Comparison of ENCODE assay signal across 11 cellular contexts in the genomic region with DNA sequence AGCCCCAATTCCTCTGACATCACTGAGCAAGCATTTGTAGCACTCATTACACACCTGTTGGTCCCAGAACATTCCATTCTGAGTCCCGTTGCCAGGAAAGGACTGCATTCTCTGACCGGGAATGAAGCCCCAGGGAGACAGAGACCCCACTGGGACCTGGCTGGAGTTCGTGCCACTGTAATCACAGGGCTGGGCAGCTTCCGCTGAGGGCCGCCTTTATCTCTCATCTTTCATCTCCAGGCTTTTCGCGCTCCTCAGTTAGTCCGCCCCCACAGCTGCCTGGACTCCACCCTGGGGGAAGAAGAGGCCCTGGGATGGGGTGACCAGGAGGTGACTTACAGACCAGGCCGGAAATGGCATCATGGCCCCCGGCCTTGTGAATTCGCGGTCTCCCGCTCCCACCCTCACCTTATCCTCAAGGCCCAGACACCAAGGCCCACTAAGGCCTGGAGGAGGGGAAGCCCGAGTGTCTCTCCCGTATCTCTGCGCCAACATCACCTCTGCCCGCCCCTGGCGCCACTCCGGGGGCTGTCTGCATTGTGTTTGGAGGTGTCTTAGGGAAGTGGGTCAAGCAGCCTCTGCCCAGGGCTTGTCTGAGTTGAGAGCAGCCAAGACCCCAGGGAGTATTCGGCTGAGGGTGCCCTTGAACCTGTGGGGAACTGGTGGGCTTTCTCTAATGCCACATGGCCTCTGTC.
A peak's percentile ranks its signal among the peaks of the same experiment; 100 is the strongest.
DNase-seq lines count a peak whose midpoint lies in the region; ATAC-seq and TF ChIP-seq lines count a peak whose summit lies in the region.
"Had no signal": no experiment of that assay in that cellular context is flagged by ENCODE, and none has a peak within 500 bp of the region (broad histone marks: within the 10 kb centered on the region; RNA-seq: fewer than 3 reads in every experiment).

No MANE protein-coding gene starts in this region.

- H3K36me3 ChIP-seq in HCT116 (ENCODE audit: control insufficient read depth in 1 of 2, insufficient read depth in 2 of 2, low read length in 2 of 2) (no peaks in the 10 kb centered on the region), RWPE2 (ENCODE audit: low read depth) (no peaks in the 10 kb centered on the region), fibroblast of lung (ENCODE audit: control insufficient read depth, insufficient read depth, low read length) (no peaks in the 10 kb centered on the region), osteoblast (ENCODE audit: insufficient read depth, low read length) (no peaks in the 10 kb centered on the region)

- CTCF ChIA-PET in HCT116 (lab: Charles Lee) (no interaction called here), GM10248 (lab: Yijun Ruan, JAX) (interaction anchor here (1.4 kb wide), 1 partner anchor 17 kb away, joined by 3 read pairs; no protein-coding TSS in a partner anchor)

- H3K9me2 ChIP-seq in HCT116 (ENCODE audit: insufficient read depth): no peaks in the 10 kb centered on the region

- H3K27ac ChIP-seq in HCT116 (ENCODE audit: low read depth, low read length): peak overlapping the region; percentile 23
- peak overlapping the region; percentile 100 for H3K27ac ChIP-seq in RWPE2 (ENCODE audit: poor library complexity, severe bottlenecking)
- no peak overlapping the region for H3K27ac ChIP-seq in fibroblast of lung (ENCODE audit: insufficient read depth, low read length)
- no peak overlapping the region for H3K27ac ChIP-seq in osteoblast (ENCODE audit: low read depth, low read length)
- H3K27ac ChIP-seq: KMS-11 had no signal

- RAD21 ChIA-PET in HCT116 (lab: Charles Lee; ENCODE audit: low non-redundant PET in 1 of 2, low total read pairs in 2 of 2, uncharacterized antibody in 2 of 2, unreplicated experiment in 2 of 2): no interaction called here

- no peaks in the 10 kb centered on the region for H3K27me3 ChIP-seq in HCT116 (ENCODE audit: insufficient read depth, low read length)
- no peaks in the 10 kb centered on the region for H3K27me3 ChIP-seq in RWPE2 (ENCODE audit: insufficient read depth, poor library complexity, severe bottlenecking)
- no peaks in the 10 kb centered on the region for H3K27me3 ChIP-seq in fibroblast of lung (ENCODE audit: control insufficient read depth, insufficient read depth, low read length)
- peaks cover 2% of the 10 kb centered on the region for H3K27me3 ChIP-seq in osteoblast (ENCODE audit: insufficient read depth, low read length)

- H3K4me2 ChIP-seq in HCT116 (ENCODE audit: low read length) (peak overlapping the region; percentile 47), fibroblast of lung (ENCODE audit: extremely low read depth, insufficient read depth, low read length) (no peak overlapping the region), osteoblast (ENCODE audit: insufficient read depth, low read length) (no peak overlapping the region)
- H3K4me2 ChIP-seq: KMS-11 had no signal

- no peaks in the 10 kb centered on the region for H3K79me2 ChIP-seq in HCT116 (ENCODE audit: insufficient read depth, low read length)
- no peaks in the 10 kb centered on the region for H3K79me2 ChIP-seq in fibroblast of lung (ENCODE audit: control insufficient read depth, insufficient read depth, low read length)
- H3K79me2 ChIP-seq in osteoblast (ENCODE audit: insufficient read depth, low read length): no peaks in the 10 kb centered on the region

- DNase-seq in HCT116 (ENCODE audit: low read depth, low spot score) (peak; percentile 69), RWPE2 (ENCODE audit: low spot score) (peak; percentile 85), fibroblast of lung (ENCODE audit: low read depth in 2 of 2) (peak; percentile 7 to 36), osteoblast (ENCODE audit: insufficient read length, low spot score, missing footprints) (peak; percentile 34), pons (ENCODE audit: low spot score) (no peak), AG08396 (ENCODE audit: low spot score) (no peak), GM10248 (ENCODE audit: extremely low spot score) (no peak), NCI-H2107 (lab: John Stamatoyannopoulos, UW) (no peak)
- DNase-seq: activated CD8-positive, alpha-beta memory T cell treated with anti-CD3 and anti-CD28 coated beads for 24 hours; naive thymus-derived CD4-positive, alpha-beta T cell had no signal

- POLR2A ChIA-PET in HCT116 (lab: Charles Lee) (interaction anchor here (1.1 to 1.4 kb wide), 3 partner anchors 10 to 16 kb away, joined by 3 to 5 read pairs (median 5); no protein-coding TSS in a partner anchor), GM10248 (lab: Yijun Ruan, JAX) (no interaction called here)

- TF ChIP-seq CTCF in HCT116 (IDR thresholded peaks at IDR 0.05 in 2 of 3, conservative IDR thresholded peaks at IDR 0.05 in 1 of 3; ENCODE audit: borderline replicate concordance in 1 of 3, insufficient read depth in 1 of 3, low read depth in 2 of 3, low read length in 2 of 3) (no peak), RWPE2 (IDR thresholded peaks at IDR 0.05; ENCODE audit: poor library complexity, severe bottlenecking) (no peak), fibroblast of lung (conservative IDR thresholded peaks at IDR 0.05 in 1 of 2, IDR thresholded peaks at IDR 0.05 in 1 of 2; ENCODE audit: low read depth in 1 of 2, low read length in 2 of 2) (no peak), osteoblast (IDR thresholded peaks at IDR 0.05; ENCODE audit: extremely low read depth, low read depth, low read length) (no peak), GM10248 (IDR thresholded peaks at IDR 0.05; ENCODE audit: control extremely low read depth, extremely low read depth, low read depth, missing control alignments) (no peak)

- BruUV-seq in HCT116 (replicated peaks; lab: Mats Ljungman, UMichigan): TSS peak; percentile 92

- intact Hi-C loops in HCT116 (cut with micrococcal nuclease): no loop called here

- H3K9me3 ChIP-seq in HCT116 (ENCODE audit: control insufficient read depth in 1 of 2, insufficient read depth in 1 of 2, low read depth in 1 of 2, low read length in 2 of 2) (no peaks in the 10 kb centered on the region), RWPE2 (ENCODE audit: severe bottlenecking) (no peaks in the 10 kb centered on the region), fibroblast of lung (ENCODE audit: control insufficient read depth, insufficient read depth, low read depth, low read length) (no peaks in the 10 kb centered on the region), osteoblast (ENCODE audit: low read depth, low read length) (no peaks in the 10 kb centered on the region)

- ATAC-seq in HCT116: peak; percentile 79
- peak; percentile 92 for ATAC-seq in RWPE2 (ENCODE audit: low read depth)
- ATAC-seq: naive thymus-derived CD4-positive, alpha-beta T cell had no signal

- H4K20me1 ChIP-seq in HCT116 (ENCODE audit: insufficient read depth) (no peaks in the 10 kb centered on the region), fibroblast of lung (ENCODE audit: control insufficient read depth, extremely low read depth, insufficient read depth, low read length) (no peaks in the 10 kb centered on the region), osteoblast (ENCODE audit: insufficient read depth, low read length) (no peaks in the 10 kb centered on the region)

- H3K9ac ChIP-seq in HCT116 (ENCODE audit: low read length): peak overlapping the region; percentile 49
- no peak overlapping the region for H3K9ac ChIP-seq in fibroblast of lung (ENCODE audit: insufficient read depth, low read length)
- H3K9ac ChIP-seq: KMS-11 had no signal

- H3K4me3 ChIP-seq in HCT116 (replicated peaks in 1 of 2; ENCODE audit: low read depth in 1 of 2, low read length in 2 of 2) (no peak overlapping the region), RWPE2 (ENCODE audit: severe bottlenecking) (no peak overlapping the region), fibroblast of lung (replicated peaks in 1 of 4; ENCODE audit: control extremely low read depth in 1 of 4, insufficient read depth in 1 of 4, low read depth in 3 of 4, low read length in 4 of 4) (no peak overlapping the region), osteoblast (ENCODE audit: insufficient read depth, low read length) (no peak overlapping the region)

- no peak for TF ChIP-seq POLR2A in HCT116 (IDR thresholded peaks at IDR 0.05; ENCODE audit: borderline replicate concordance, extremely low read depth, insufficient read depth, insufficient read length)

- H3K4me1 ChIP-seq in HCT116 (ENCODE audit: control insufficient read depth in 1 of 2, insufficient read depth in 2 of 2, low read length in 2 of 2) (peaks cover 15 to 72% of the 10 kb centered on the region in 2 experiments), RWPE2 (ENCODE audit: insufficient read depth, poor library complexity, severe bottlenecking) (peaks cover 18% of the 10 kb centered on the region), fibroblast of lung (ENCODE audit: control insufficient read depth, extremely low read depth, insufficient read depth, low read length) (no peaks in the 10 kb centered on the region), osteoblast (ENCODE audit: insufficient read depth, low read length) (no peaks in the 10 kb centered on the region)

- no peak for TF ChIP-seq RAD21 in HCT116 (IDR thresholded peaks at IDR 0.05; ENCODE audit: low read depth)

- no peak overlapping the region for H2AFZ ChIP-seq in HCT116 (ENCODE audit: low read depth, low read length, poor library complexity, severe bottlenecking)
- no peak overlapping the region for H2AFZ ChIP-seq in fibroblast of lung (ENCODE audit: low read length)
- no peak overlapping the region for H2AFZ ChIP-seq in osteoblast (ENCODE audit: low read length)

TF ChIP-seq in HCT116, 20 proteins besides CTCF, POLR2A, EP300 and RAD21 (continues in another document):
- TF ChIP-seq SRF (IDR thresholded peaks at IDR 0.05; ENCODE audit: low read depth): no peak
- TF ChIP-seq FOSL1 (IDR thresholded peaks at IDR 0.05; ENCODE audit: low read depth): no peak
- no peak for TF ChIP-seq JUND (IDR thresholded peaks at IDR 0.05)
- no peak for TF ChIP-seq YY1 (IDR thresholded peaks at IDR 0.05; ENCODE audit: extremely low read depth, insufficient replicate concordance, low read depth, low read length)
- TF ChIP-seq TCF7L2 (IDR thresholded peaks at IDR 0.05; ENCODE audit: borderline replicate concordance, extremely low read depth, insufficient read depth, insufficient read length): peak; percentile 72
- peak; percentile 90 for TF ChIP-seq EGR1 (IDR thresholded peaks at IDR 0.05; ENCODE audit: low read depth)
- TF ChIP-seq SIN3A (IDR thresholded peaks at IDR 0.05; ENCODE audit: low read depth): no peak
- no peak; the same call in 1 of the 2 replicates for TF ChIP-seq SP1 (IDR thresholded peaks at IDR 0.05; ENCODE audit: low read depth)
- no peak for TF ChIP-seq ZNF274 (IDR thresholded peaks at IDR 0.05; ENCODE audit: low read depth, low read length)
- no peak for TF ChIP-seq EZH2 (IDR thresholded peaks at IDR 0.05)
- TF ChIP-seq ZFX (IDR thresholded peaks at IDR 0.05): peak; percentile 17; the same call in 1 of the 2 replicates
- TF ChIP-seq, protein P1, sequence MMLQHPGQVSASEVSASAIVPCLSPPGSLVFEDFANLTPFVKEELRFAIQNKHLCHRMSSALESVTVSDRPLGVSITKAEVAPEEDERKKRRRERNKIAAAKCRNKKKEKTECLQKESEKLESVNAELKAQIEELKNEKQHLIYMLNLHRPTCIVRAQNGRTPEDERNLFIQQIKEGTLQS (IDR thresholded peaks at IDR 0.05): no peak
- TF ChIP-seq CEBPB (IDR thresholded peaks at IDR 0.05; ENCODE audit: low read depth): 0 out of 2 replicates have a peak, but pooled peaks have one; percentile 46

Comparison
In these comparisons a context has a peak if more than half of its experiments do, and no peak if none do; other contexts are left out.
1. DNase-seq: peak in HCT116 (single experiment), RWPE2 (single experiment), fibroblast of lung (2 of 2) and osteoblast (single experiment); none in pons (single experiment), AG08396 (single experiment), GM10248 (single experiment) and NCI-H2107 (single experiment).
2. H3K27ac ChIP-seq: peak in HCT116 (single experiment) and RWPE2 (single experiment); none in fibroblast of lung (single experiment) and osteoblast (single experiment).